2 cellular contexts compared by ENCODE assay signal in genomic region chr2:164593541-164593940, GRCh38.
TF ChIP-seq lines count a peak whose summit lies in the region.

No MANE protein-coding gene starts in this region.

TF ChIP-seq in SK-N-SH treated with all-trans-retinoic acid at 6 μM for 48 hours, 23 proteins besides CTCF, POLR2A, EP300 and RAD21 (continued from another document):
- TF ChIP-seq TCF4 (CRISPR knock-in tag; IDR thresholded peaks at IDR 0.05; ENCODE audit: borderline replicate concordance) (no peak), PATZ1 (CRISPR knock-in tag; IDR thresholded peaks at IDR 0.05; ENCODE audit: borderline replicate concordance) (no peak)
- TF ChIP-seq, protein P1, sequence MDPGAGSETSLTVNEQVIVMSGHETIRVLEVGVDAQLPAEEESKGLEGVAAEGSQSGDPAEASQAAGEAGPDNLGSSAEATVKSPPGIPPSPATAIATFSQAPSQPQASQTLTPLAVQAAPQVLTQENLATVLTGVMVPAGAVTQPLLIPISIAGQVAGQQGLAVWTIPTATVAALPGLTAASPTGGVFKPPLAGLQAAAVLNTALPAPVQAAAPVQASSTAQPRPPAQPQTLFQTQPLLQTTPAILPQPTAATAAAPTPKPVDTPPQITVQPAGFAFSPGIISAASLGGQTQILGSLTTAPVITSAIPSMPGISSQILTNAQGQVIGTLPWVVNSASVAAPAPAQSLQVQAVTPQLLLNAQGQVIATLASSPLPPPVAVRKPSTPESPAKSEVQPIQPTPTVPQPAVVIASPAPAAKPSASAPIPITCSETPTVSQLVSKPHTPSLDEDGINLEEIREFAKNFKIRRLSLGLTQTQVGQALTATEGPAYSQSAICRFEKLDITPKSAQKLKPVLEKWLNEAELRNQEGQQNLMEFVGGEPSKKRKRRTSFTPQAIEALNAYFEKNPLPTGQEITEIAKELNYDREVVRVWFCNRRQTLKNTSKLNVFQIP (CRISPR knock-in tag; IDR thresholded peaks at IDR 0.05; ENCODE audit: borderline replicate concordance, low read depth): no peak

TF ChIP-seq in SK-N-SH, 30 proteins besides CTCF, POLR2A, EP300 and RAD21 (continued from another document):
- no peak for TF ChIP-seq USF1 (IDR thresholded peaks at IDR 0.05; ENCODE audit: borderline replicate concordance, low read depth)
- TF ChIP-seq SMC3 (IDR thresholded peaks at IDR 0.05; ENCODE audit: low read depth, low read length): no peak
- TF ChIP-seq JUND (IDR thresholded peaks at IDR 0.05): no peak
- TF ChIP-seq EZH2phosphoT487 (IDR thresholded peaks at IDR 0.05; ENCODE audit: borderline replicate concordance, low read depth): no peak
- TF ChIP-seq YY1 (IDR thresholded peaks at IDR 0.05; ENCODE audit: low read depth): no peak
- TF ChIP-seq, protein P2, sequence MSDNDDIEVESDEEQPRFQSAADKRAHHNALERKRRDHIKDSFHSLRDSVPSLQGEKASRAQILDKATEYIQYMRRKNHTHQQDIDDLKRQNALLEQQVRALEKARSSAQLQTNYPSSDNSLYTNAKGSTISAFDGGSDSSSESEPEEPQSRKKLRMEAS (IDR thresholded peaks at IDR 0.05; ENCODE audit: low read depth): no peak
- no peak for TF ChIP-seq MEF2A (IDR thresholded peaks at IDR 0.05; ENCODE audit: borderline replicate concordance, low read depth)
- no peak for TF ChIP-seq IRF3 (IDR thresholded peaks at IDR 0.05; ENCODE audit: low read depth, low read length)
- no peak for TF ChIP-seq NFIC (IDR thresholded peaks at IDR 0.05; ENCODE audit: borderline replicate concordance)
- no peak for TF ChIP-seq FOXM1 (IDR thresholded peaks at IDR 0.05; ENCODE audit: low read depth)
- no peak for TF ChIP-seq SIN3A (IDR thresholded peaks at IDR 0.05; ENCODE audit: borderline replicate concordance, low read depth, low read length)
- TF ChIP-seq FOSL2 (IDR thresholded peaks at IDR 0.05; ENCODE audit: borderline replicate concordance, low read depth): no peak
- no peak for TF ChIP-seq ZBTB33 (IDR thresholded peaks at IDR 0.05; ENCODE audit: borderline replicate concordance, low read depth)
- TF ChIP-seq GATA2 (CRISPR knock-in tag; IDR thresholded peaks at IDR 0.05): no peak
- TF ChIP-seq FOXJ3 (CRISPR knock-in tag; IDR thresholded peaks at IDR 0.05): no peak
TF ChIP-seq in SK-N-SH: peak in this region for 0.
